14 cellular contexts compared by ENCODE assay signal in genomic region chr6:125273251-125273650, GRCh38. TPM values are rescaled to one million over a fixed set of nuclear protein-coding genes. Genes with fewer than 3 reads are reported as not detected.
DNase-seq lines count a peak whose midpoint lies in the region; ATAC-seq and TF ChIP-seq lines count a peak whose summit lies in the region.
"Had no signal": no experiment of that assay in that cellular context is flagged by ENCODE, and none has a peak within 500 bp of the region (broad histone marks: within the 10 kb centered on the region; RNA-seq: fewer than 3 reads in every experiment).

No MANE protein-coding gene starts in this region.

- POLR2A ChIA-PET in RWPE1 (lab: Yijun Ruan, JAX; ENCODE audit: low non-redundant PET) = no interaction called here

- H3K9me3 ChIP-seq in left ventricle myocardium inferior (replicated peaks) = no peaks in the 10 kb centered on the region
- H3K9me3 ChIP-seq in HAP-1 = no peaks in the 10 kb centered on the region

- H3K27ac ChIP-seq in left ventricle myocardium inferior (replicated peaks) (peak overlapping the region; percentile 13), RWPE1 (peak overlapping the region; percentile 68), epithelial cell of prostate (peak overlapping the region; percentile 59)
- H3K27ac ChIP-seq: BLaER1 treated with 17β-estradiol and CSF1 and Interleukin-3, amounts not matched to agents 10 nM and 100 nM; GM23248 had no signal

- DNase-seq in left ventricle myocardium inferior = no peak
- no peak for DNase-seq in Right ventricle myocardium inferior (ENCODE audit: missing footprints)
- DNase-seq in RWPE1 (ENCODE audit: low spot score) = no peak
- DNase-seq in epithelial cell of prostate (ENCODE audit: low read depth, low spot score) = no peak
- peak; percentile 73 for DNase-seq in posterior vena cava (ENCODE audit: low spot score)
- DNase-seq in HCEC 1CT = no peak
- no peak for DNase-seq in ecto neural progenitor cell (ENCODE audit: low spot score)
- no peak for DNase-seq in HAP-1 (ENCODE audit: low spot score in 2 of 2)
- DNase-seq: CD8-positive, alpha-beta T cell; DMS 273 treated with DMSO at 0.1 percent for 48 hours; DMS53; DND-41 had no signal

- CTCF ChIA-PET in RWPE1 (lab: Yijun Ruan, JAX) = interaction anchor here (0.6 kb wide), 1 partner anchor 120 kb away, joined by 5 read pairs; the partner anchor contains the start of gene TPD52L1

- TF ChIP-seq CTCF in left ventricle myocardium inferior (IDR thresholded peaks at IDR 0.05; ENCODE audit: borderline replicate concordance) (no peak), RWPE1 (conservative IDR thresholded peaks at IDR 0.05; ENCODE audit: low read depth) (no peak)

- H3K36me3 ChIP-seq in left ventricle myocardium inferior = peaks cover 54% of the 10 kb centered on the region
- H3K36me3 ChIP-seq in HAP-1 (replicated peaks) = peaks cover 17% of the 10 kb centered on the region

- H3K27me3 ChIP-seq in left ventricle myocardium inferior (ENCODE audit: low read depth) = no peaks in the 10 kb centered on the region
- no peaks in the 10 kb centered on the region for H3K27me3 ChIP-seq in HAP-1 (ENCODE audit: low read depth)
- H3K27me3 ChIP-seq: BLaER1 treated with 17β-estradiol and CSF1 and Interleukin-3, amounts not matched to agents 10 nM and 100 nM had no signal

- no peak for ATAC-seq in Right ventricle myocardium inferior
- ATAC-seq: CD8-positive, alpha-beta T cell had no signal

- intact Hi-C loops in left ventricle myocardium inferior (cut with micrococcal nuclease) = no loop called here
- intact Hi-C loops in Right ventricle myocardium inferior (cut with DNase I) = no loop called here
- intact Hi-C loops in posterior vena cava (cut with DNase I) = no loop called here

- H3K4me1 ChIP-seq in left ventricle myocardium inferior (peaks cover 20% of the 10 kb centered on the region), HAP-1 (no peaks in the 10 kb centered on the region)

- in situ Hi-C loops in HAP-1 (cut with MboI; ENCODE audit: low sequenced_read_pairs) = no loop called here

- H3K4me3 ChIP-seq in left ventricle myocardium inferior (no peak overlapping the region), HAP-1 (no peak overlapping the region)
- H3K4me3 ChIP-seq: BLaER1 treated with 17β-estradiol and CSF1 and Interleukin-3, amounts not matched to agents 10 nM and 100 nM; GM23248 had no signal

RNA-seq across cellular contexts. Expression of gene HDDC2, which starts 28.5 kb away (rescaled TPM):
- total RNA-seq in left ventricle myocardium inferior (87.9 TPM), Right ventricle myocardium inferior (91.6 TPM), posterior vena cava (10 to 100 TPM; 47.8 to 53.2 TPM)

Comparison
In these comparisons a context has a peak if more than half of its experiments do, and no peak if none do; other contexts are left out.
1. H3K27ac ChIP-seq: peak in every context shown above with its lines; median percentile 68 in RWPE1; 59 in epithelial cell of prostate; 13 in left ventricle myocardium inferior.